Comparison of ENCODE assay signal across 13 cellular contexts in genomic region chr17:57288034-57288752, GRCh38. TPM values are rescaled to one million over a fixed set of nuclear protein-coding genes. Genes with fewer than 3 reads are reported as not detected.
DNase-seq lines count a peak whose midpoint lies in the region; ATAC-seq and TF ChIP-seq lines count a peak whose summit lies in the region.
"Had no signal": no experiment of that assay in that cellular context is flagged by ENCODE, and none has a peak within 500 bp of the region (broad histone marks: within the 10 kb centered on the region; RNA-seq: fewer than 3 reads in every experiment).

No MANE protein-coding gene starts in this region.

- H3K27ac Mint-ChIP-seq in activated CD4-positive, alpha-beta T cell treated with anti-CD3 and anti-CD28 coated beads, Interleukin-2, amount 10 ng/mL, durations not matched to agents 24 days and 14 days, result peak overlapping the region; percentile 14

- 39 to 57% methylated on average over 10 of the region's 10 CpGs for WGBS in testis, 2 donors

- no peaks in the 10 kb centered on the region for H3K9me3 Mint-ChIP-seq in activated CD4-positive, alpha-beta T cell treated with anti-CD3 and anti-CD28 coated beads, Interleukin-2, amount 10 ng/mL, durations not matched to agents 24 days and 14 days

- TF ChIP-seq CTCF in dorsolateral prefrontal cortex (IDR thresholded peaks at IDR 0.05 in 54 of 56, conservative IDR thresholded peaks at IDR 0.05 in 2 of 56; ENCODE audit: low read depth in 1 of 56, partially characterized antibody in 56 of 56) (no peak), mucosa of descending colon (IDR thresholded peaks at IDR 0.05) (no peak), testis (IDR thresholded peaks at IDR 0.05) (no peak), RWPE1 (conservative IDR thresholded peaks at IDR 0.05; ENCODE audit: low read depth) (no peak)

- H3K36me3 ChIP-seq in mucosa of descending colon (ENCODE audit: low read depth), result no peaks in the 10 kb centered on the region
- no peaks in the 10 kb centered on the region for H3K36me3 ChIP-seq in testis (ENCODE audit: low read depth, missing control alignments)
- H3K36me3 ChIP-seq: cardiac muscle cell had no signal

- H3K27me3 ChIP-seq in dorsolateral prefrontal cortex (no peaks in the 10 kb centered on the region), testis (no peaks in the 10 kb centered on the region)
- H3K27me3 ChIP-seq: cardiac muscle cell had no signal

- H3K36me3 Mint-ChIP-seq in activated CD4-positive, alpha-beta T cell treated with anti-CD3 and anti-CD28 coated beads, Interleukin-2, amount 10 ng/mL, durations not matched to agents 24 days and 14 days (ENCODE audit: low read depth), result peaks cover 43% of the 10 kb centered on the region

- no peak for TF ChIP-seq POLR2A in testis (IDR thresholded peaks at IDR 0.05)

- DNase-seq in activated CD4-positive, alpha-beta T cell treated with anti-CD3 and anti-CD28 coated beads, Interleukin-2, amount 10 ng/mL, durations not matched to agents 24 days and 14 days, result no peak
- DNase-seq in activated CD4-positive, alpha-beta T cell treated with anti-CD3 and anti-CD28 coated beads, Interleukin-2, amount 50 U/mL, for 48 hours, result no peak
- DNase-seq in dorsolateral prefrontal cortex (no peak), mucosa of descending colon (peak in 1 of 3 donors; percentile 11), testis (peak; percentile 51), KG1 (lab: John Stamatoyannopoulos, UW) (no peak), RWPE1 (ENCODE audit: low spot score) (no peak)
- DNase-seq: GOT3; NK-92 treated with Interleukin-12 subunit alpha and Interleukin-12 subunit beta, amount 100 ng/mL, for 24 hours; stimulated activated CD4-positive, alpha-beta T cell treated with anti-CD3 and anti-CD28 coated beads, Interleukin-2, amount 100 ng/mL, for 48 hours; SW 1271 had no signal

- no peak overlapping the region for H3K4me3 Mint-ChIP-seq in activated CD4-positive, alpha-beta T cell treated with anti-CD3 and anti-CD28 coated beads, Interleukin-2, amount 10 ng/mL, durations not matched to agents 24 days and 14 days

- H3K27ac ChIP-seq in dorsolateral prefrontal cortex (peak overlapping the region in 54 of 59 donors; percentile 3 to 88 (median 68)), testis (peak overlapping the region; percentile 72 to 86), RWPE1 (no peak overlapping the region)
- H3K27ac ChIP-seq: cardiac muscle cell had no signal

- no peak overlapping the region for H3K4me3 ChIP-seq in dorsolateral prefrontal cortex
- no peak overlapping the region for H3K4me3 ChIP-seq in mucosa of descending colon
- no peak overlapping the region for H3K4me3 ChIP-seq in testis
- H3K4me3 ChIP-seq: cardiac muscle cell had no signal

- no peaks in the 10 kb centered on the region for H3K27me3 Mint-ChIP-seq in activated CD4-positive, alpha-beta T cell treated with anti-CD3 and anti-CD28 coated beads, Interleukin-2, amount 10 ng/mL, durations not matched to agents 24 days and 14 days

- CTCF ChIA-PET in RWPE1 (lab: Yijun Ruan, JAX), result no interaction called here

- intact Hi-C loops in activated CD4-positive, alpha-beta T cell treated with anti-CD3 and anti-CD28 coated beads, Interleukin-2, amount 10 ng/mL, durations not matched to agents 24 days and 14 days (cut with micrococcal nuclease), result no loop called here
- intact Hi-C loops in dorsolateral prefrontal cortex (cut with DNase I) (no loop called here), mucosa of descending colon (cut with DNase I, micrococcal nuclease) (no loop called here), testis (cut with DNase I; ENCODE audit: low total_unique reads) (no loop called here)

- H3K4me1 ChIP-seq in mucosa of descending colon (ENCODE audit: low read depth) (no peaks in the 10 kb centered on the region), testis (peaks cover 69% of the 10 kb centered on the region)

- POLR2A ChIA-PET in RWPE1 (lab: Yijun Ruan, JAX; ENCODE audit: low non-redundant PET), result no interaction called here

- no peaks in the 10 kb centered on the region for H3K9me3 ChIP-seq in mucosa of descending colon
- no peaks in the 10 kb centered on the region for H3K9me3 ChIP-seq in testis

- ATAC-seq in mucosa of descending colon (peak; percentile 41), HG03521 (IDR thresholded peaks at IDR 0.05; ENCODE audit: unreplicated experiment) (no peak)

- H3K4me1 Mint-ChIP-seq in activated CD4-positive, alpha-beta T cell treated with anti-CD3 and anti-CD28 coated beads, Interleukin-2, amount 10 ng/mL, durations not matched to agents 24 days and 14 days, result peaks cover 62% of the 10 kb centered on the region

RNA-seq across cellular contexts. Expression of gene MSI2, which starts 31.9 kb away (rescaled TPM):
- 171 and 172 TPM in 2 replicates for total RNA-seq in activated CD4-positive, alpha-beta T cell treated with anti-CD3 and anti-CD28 coated beads, Interleukin-2, amount 10 ng/mL, durations not matched to agents 24 days and 14 days
- total RNA-seq in dorsolateral prefrontal cortex, result 100 to 1,000 TPM in 115 of 120 experiments, 10 to 100 TPM in 5; 86.3 to 279 (median 141) TPM
- total RNA-seq in mucosa of descending colon, result 10 to 100 TPM; 60.0 to 72.6 (median 65.7) TPM
- total RNA-seq in testis, result 100 to 1,000 TPM in 1 of 2 donors, 10 to 100 TPM in 1; 76.6 to 106 TPM
- polyA plus RNA-seq in testis (ENCODE audit: insufficient read depth, low read depth, low replicate concordance), result 46.5 TPM
